8 cellular contexts compared by ENCODE assay signal in the genomic region with DNA sequence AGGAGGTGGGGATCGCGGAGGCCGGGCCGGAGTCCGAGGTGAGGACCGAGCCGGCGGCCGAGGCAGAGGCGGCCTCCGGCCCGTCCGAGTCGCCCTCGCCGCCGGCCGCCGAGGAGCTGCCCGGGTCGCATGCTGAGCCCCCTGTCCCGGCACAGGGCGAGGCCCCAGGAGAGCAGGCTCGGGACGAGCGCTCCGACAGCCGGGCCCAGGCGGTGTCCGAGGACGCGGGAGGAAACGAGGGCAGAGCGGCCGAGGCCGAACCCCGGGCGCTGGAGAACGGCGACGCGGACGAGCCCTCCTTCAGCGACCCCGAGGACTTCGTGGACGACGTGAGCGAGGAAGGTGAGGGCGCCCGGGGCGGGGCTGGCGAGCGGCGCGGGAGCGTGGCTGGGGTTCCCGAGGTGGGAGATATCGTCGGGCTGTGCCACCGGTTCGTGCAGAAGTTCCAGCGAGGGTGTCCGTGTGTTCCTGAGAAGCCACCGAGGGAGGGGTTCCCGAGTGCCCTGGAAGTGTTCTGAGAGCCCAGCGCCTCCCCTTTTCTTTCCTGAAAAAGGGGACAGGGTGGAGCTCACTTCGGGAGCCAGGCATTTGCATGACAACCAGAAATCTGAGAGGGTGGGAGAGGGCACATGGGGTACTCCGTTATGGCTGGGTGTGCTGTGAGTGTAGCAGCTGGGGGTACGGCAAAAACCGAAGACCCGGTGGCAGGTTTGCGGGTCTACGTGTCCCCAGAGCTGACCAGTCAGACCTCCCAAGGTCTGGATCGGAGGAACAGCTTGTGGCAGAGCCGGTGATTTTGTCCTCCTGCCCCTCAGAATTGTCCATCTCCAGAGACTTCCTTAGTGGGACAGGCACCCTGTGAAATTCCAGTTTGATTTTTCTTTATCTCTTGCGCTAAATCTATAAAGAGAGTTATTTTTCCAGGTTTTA. TPM values are rescaled to one million over a fixed set of nuclear protein-coding genes. Genes with fewer than 3 reads are reported as not detected.
DNase-seq lines count a peak whose midpoint lies in the region; ATAC-seq and TF ChIP-seq lines count a peak whose summit lies in the region.

No MANE protein-coding gene starts in this region.

- peaks cover 37% of the 10 kb centered on the region for H3K36me3 ChIP-seq in SJCRH30
- peaks cover 10% of the 10 kb centered on the region for H3K36me3 ChIP-seq in mucosa of descending colon (ENCODE audit: low read depth)
- no peaks in the 10 kb centered on the region for H3K36me3 ChIP-seq in urinary bladder (ENCODE audit: insufficient read depth)

- H3K9me3 ChIP-seq in SJCRH30 (replicated peaks): no peaks in the 10 kb centered on the region
- no peaks in the 10 kb centered on the region for H3K9me3 ChIP-seq in mucosa of descending colon

- TF ChIP-seq CTCF in coronary artery (IDR thresholded peaks at IDR 0.05): no peak
- TF ChIP-seq CTCF in mucosa of descending colon (IDR thresholded peaks at IDR 0.05): no peak

- no peaks in the 10 kb centered on the region for H3K27me3 ChIP-seq in SJCRH30

- ATAC-seq in HG02870 (IDR thresholded peaks at IDR 0.05; ENCODE audit: unreplicated experiment) (peak; percentile 10), mucosa of descending colon (peak; percentile 0)

- peak overlapping the region; percentile 97 for H3K4me3 ChIP-seq in GM08714 (ENCODE audit: low read length)
- H3K4me3 ChIP-seq in SJCRH30: peak overlapping the region; percentile 71
- H3K4me3 ChIP-seq in coronary artery: peak overlapping the region; percentile 96
- H3K4me3 ChIP-seq in mucosa of descending colon: peak overlapping the region; percentile 94
- peak overlapping the region; percentile 100 for H3K4me3 ChIP-seq in urinary bladder (ENCODE audit: low read depth, low read length)

- peak; percentile 20 to 32 for DNase-seq in SJCRH30
- no peak for DNase-seq in coronary artery (ENCODE audit: low spot score)
- peak; percentile 17 to 61 (median 53) for DNase-seq in mucosa of descending colon
- DNase-seq in retina: no peak
- no peak for DNase-seq in NCI-H1930 (lab: John Stamatoyannopoulos, UW)

- intact Hi-C loops in mucosa of descending colon (cut with DNase I, micrococcal nuclease): no loop called here

- H3K4me1 ChIP-seq in SJCRH30 (0 out of 2 replicates have a peak, but pooled peaks cover 3% of the 10 kb centered on the region), mucosa of descending colon (ENCODE audit: low read depth) (peaks cover 28% of the 10 kb centered on the region), urinary bladder (ENCODE audit: insufficient read depth) (peaks cover 4% of the 10 kb centered on the region)

- peak overlapping the region; percentile 51 for H3K27ac ChIP-seq in SJCRH30
- H3K27ac ChIP-seq in coronary artery: peak overlapping the region; percentile 91 to 98
- no peak overlapping the region for H3K27ac ChIP-seq in urinary bladder (ENCODE audit: low read depth)

- WGBS in urinary bladder: under 1% methylated on average over 77 of the region's 77 CpGs

RNA-seq across cellular contexts. Expression of a gene that starts 0.7 kb away (rescaled TPM):
- 205 and 212 TPM in 2 replicates for total RNA-seq in SJCRH30 (2014; rRNA removed; shearing (Covaris generic))
- total RNA-seq in mucosa of descending colon: 100 to 1,000 TPM in 2 of 3 donors, 10 to 100 TPM in 1; 91.6 to 127 (median 110) TPM
- 85.8 TPM for total RNA-seq in urinary bladder
- 97.7 TPM for polyA plus RNA-seq in urinary bladder

RNA-seq across cellular contexts. Expression of a gene that starts 41.1 kb away (rescaled TPM):
- total RNA-seq in SJCRH30 (2014; rRNA removed; shearing (Covaris generic)): 18.0 and 27.5 TPM in 2 replicates
- total RNA-seq in mucosa of descending colon (10 to 100 TPM; 20.8 to 30.1 (median 23.2) TPM), urinary bladder (17.4 TPM)
- polyA plus RNA-seq in urinary bladder: 13.2 TPM

RNA-seq across cellular contexts. Expression of a gene that starts 48.1 kb away (rescaled TPM):
- total RNA-seq in SJCRH30 (2014; rRNA removed; shearing (Covaris generic)): 7.4 and 7.8 TPM in 2 replicates
- total RNA-seq in mucosa of descending colon (10 to 100 TPM; 10.7 to 20.9 (median 12.2) TPM), urinary bladder (3.6 TPM)
- 29.6 TPM for polyA plus RNA-seq in urinary bladder

Comparison
In these comparisons a context has a peak if more than half of its experiments do, and no peak if none do; other contexts are left out.
1. DNase-seq: peak in SJCRH30 (2 of 2) and mucosa of descending colon (3 of 3); none in coronary artery (single experiment), retina (single experiment) and NCI-H1930 (0 of 2).
2. Peak in every context shown above with its lines, with median percentiles within 50 percentile points of each other: H3K4me3 ChIP-seq.